In the genomic region with DNA sequence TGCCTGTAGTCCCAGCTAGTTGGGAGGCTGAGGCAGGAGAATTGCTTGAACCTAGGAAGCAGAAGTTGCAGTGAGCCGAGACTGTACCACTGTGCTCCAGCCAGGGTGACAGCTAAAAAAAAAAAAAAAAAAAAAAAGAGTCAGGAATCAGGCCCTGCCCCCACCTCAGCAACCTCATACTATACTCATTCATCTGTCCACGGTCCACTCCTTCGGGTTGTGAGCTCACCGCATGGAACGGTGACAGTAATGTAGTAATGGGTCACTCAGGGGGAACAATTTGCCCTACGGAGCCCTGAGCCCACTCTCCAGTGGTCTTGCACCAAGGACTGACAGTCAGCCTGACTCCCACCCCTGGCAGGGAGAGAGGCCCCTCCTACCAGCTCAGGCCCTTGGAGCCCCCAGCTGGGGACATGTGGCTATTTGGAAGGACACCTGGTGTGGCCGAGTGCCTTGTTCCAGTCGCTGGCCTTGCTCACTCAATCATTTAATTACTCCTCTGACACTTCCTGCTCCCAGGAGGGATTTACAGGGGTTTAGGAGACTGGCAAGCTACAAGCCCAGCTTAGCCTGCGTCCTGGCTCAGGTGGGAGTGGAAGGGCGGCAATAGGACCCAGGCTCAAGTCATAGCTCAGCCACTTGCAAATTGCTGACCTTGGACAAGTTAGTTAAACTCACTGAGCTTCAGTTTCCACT, we compare ENCODE assay signal across 26 cellular contexts. TPM values are rescaled to one million over a fixed set of nuclear protein-coding genes. Genes with fewer than 3 reads are reported as not detected.
DNase-seq lines count a peak whose midpoint lies in the region; ATAC-seq and TF ChIP-seq lines count a peak whose summit lies in the region.
"Had no signal": no experiment of that assay in that cellular context is flagged by ENCODE, and none has a peak within 500 bp of the region (broad histone marks: within the 10 kb centered on the region; RNA-seq: fewer than 3 reads in every experiment).

No MANE protein-coding gene starts in this region.

- H3K23ac ChIP-seq in IMR-90 (ENCODE audit: low read depth, low read length): no peak overlapping the region

- no peak overlapping the region for H3K18ac ChIP-seq in IMR-90 (ENCODE audit: low read depth, low read length)

- H2AK5ac ChIP-seq in IMR-90 (ENCODE audit: low read depth, low read length): no peak overlapping the region

- no peak overlapping the region for H3K4me3 Mint-ChIP-seq in MCF 10A (ENCODE audit: unreplicated experiment)
- no peak overlapping the region for H3K4me3 Mint-ChIP-seq in activated naive CD8-positive, alpha-beta T cell treated with anti-CD3 and anti-CD28 coated beads, Interleukin-2, amount 50 U/mL, for 24 hours
- H3K4me3 Mint-ChIP-seq: activated CD4-positive, alpha-beta memory T cell treated with anti-CD3 and anti-CD28 coated beads for 36 hours; B cell; CD8-positive, alpha-beta memory T cell had no signal

- H3K4ac ChIP-seq in IMR-90 (ENCODE audit: low read depth, low read length): no peak overlapping the region

- H3K14ac ChIP-seq in IMR-90 (replicated peaks; ENCODE audit: low read depth, low read length): no peak overlapping the region

- H2BK120ac ChIP-seq in IMR-90 (ENCODE audit: low read depth, low read length): no peak overlapping the region

- in situ Hi-C loops in IMR-90 (cut with MboI; ENCODE audit: low sequenced_read_pairs): no loop called here

- no peak overlapping the region for H3K56ac ChIP-seq in IMR-90 (ENCODE audit: extremely low read depth, insufficient read depth, low read length)

- H4K8ac ChIP-seq in IMR-90 (ENCODE audit: low read depth in 2 of 2, low read length in 2 of 2): no peak overlapping the region

- dilution Hi-C loops in IMR-90 (cut with HindIII; ENCODE audit: low sequenced_read_pairs, unreplicated experiment): no loop called here

- no peaks in the 10 kb centered on the region for H3K79me1 ChIP-seq in IMR-90 (ENCODE audit: low read depth in 1 of 2, low read length in 2 of 2)

- H2BK20ac ChIP-seq in IMR-90 (ENCODE audit: low read depth, low read length): no peak overlapping the region

- no peak overlapping the region for H4K5ac ChIP-seq in IMR-90 (ENCODE audit: low read depth, low read length)

- H3K4me3 ChIP-seq in BLaER1 treated with 17β-estradiol and CSF1 and Interleukin-3, amounts not matched to agents 10 nM and 100 nM: no peak overlapping the region
- H3K4me3 ChIP-seq in IMR-90 (ENCODE audit: insufficient read depth, low read depth, low read length) (no peak overlapping the region), WERI-Rb-1 (ENCODE audit: low read depth, low read length) (peak overlapping the region; percentile 2; the same call in 1 of the 2 replicates)
- H3K4me3 ChIP-seq: gastrocnemius medialis, prostate gland, tibial nerve had no signal

- H3K9me3 ChIP-seq in BLaER1 treated with 17β-estradiol and CSF1 and Interleukin-3, amounts not matched to agents 10 nM and 100 nM (replicated peaks in 1 of 11): no peaks in the 10 kb centered on the region
- no peaks in the 10 kb centered on the region for H3K9me3 ChIP-seq in IMR-90 (ENCODE audit: control insufficient read depth, insufficient read depth, low read length)
- H3K9me3 ChIP-seq in WERI-Rb-1 (ENCODE audit: severe bottlenecking): no peaks in the 10 kb centered on the region
- H3K9me3 ChIP-seq: gastrocnemius medialis, prostate gland, tibial nerve had no signal

- POLR2A ChIA-PET in IMR-90 (lab: Charles Lee; ENCODE audit: unreplicated experiment) (no interaction called here), MCF 10A (lab: Yijun Ruan, JAX) (interaction anchor here (0.6 to 0.9 kb wide), 3 partner anchors 11 to 101 kb away, joined by 3 read pairs; a partner anchor contains a TSS)

- H2AFZ ChIP-seq in IMR-90 (replicated peaks; ENCODE audit: low read length, poor library complexity): peak overlapping the region; percentile 43

- CTCF ChIA-PET in IMR-90 (lab: Yijun Ruan, JAX): no interaction called here
- CTCF ChIA-PET in MCF 10A (lab: Yijun Ruan, JAX): interaction anchor here (0.6 to 3.4 kb wide), 9 partner anchors 14 to 91 kb away, joined by 3 to 32 read pairs (median 5); no protein-coding TSS in a partner anchor

- no peaks in the 10 kb centered on the region for H3K36me3 Mint-ChIP-seq in MCF 10A (ENCODE audit: insufficient read depth, unreplicated experiment)
- no peaks in the 10 kb centered on the region for H3K36me3 Mint-ChIP-seq in activated naive CD8-positive, alpha-beta T cell treated with anti-CD3 and anti-CD28 coated beads, Interleukin-2, amount 50 U/mL, for 24 hours (ENCODE audit: low read depth)
- H3K36me3 Mint-ChIP-seq: activated CD4-positive, alpha-beta memory T cell treated with anti-CD3 and anti-CD28 coated beads for 36 hours; CD8-positive, alpha-beta memory T cell had no signal

- H3K9me1 ChIP-seq in IMR-90 (ENCODE audit: insufficient read depth, low read length): no peaks in the 10 kb centered on the region

- no peaks in the 10 kb centered on the region for H3K9me3 Mint-ChIP-seq in MCF 10A (ENCODE audit: unreplicated experiment)
- H3K9me3 Mint-ChIP-seq in activated naive CD8-positive, alpha-beta T cell treated with anti-CD3 and anti-CD28 coated beads, Interleukin-2, amount 50 U/mL, for 24 hours: no peaks in the 10 kb centered on the region
- H3K9me3 Mint-ChIP-seq: activated CD4-positive, alpha-beta memory T cell treated with anti-CD3 and anti-CD28 coated beads for 36 hours; CD8-positive, alpha-beta memory T cell had no signal

- TF ChIP-seq POLR2A in IMR-90 (IDR thresholded peaks at IDR 0.05; ENCODE audit: low read depth, low read length): no peak

- no peak for TF ChIP-seq RAD21 in IMR-90 (IDR thresholded peaks at IDR 0.05; ENCODE audit: low read length)

- intact Hi-C loops in IMR-90 (cut with micrococcal nuclease): no loop called here
- intact Hi-C loops in MCF 10A (cut with micrococcal nuclease): no loop called here

- peaks cover 42% of the 10 kb centered on the region for H3K27me3 Mint-ChIP-seq in MCF 10A (ENCODE audit: insufficient read depth, unreplicated experiment)
- peaks cover 4% of the 10 kb centered on the region for H3K27me3 Mint-ChIP-seq in activated naive CD8-positive, alpha-beta T cell treated with anti-CD3 and anti-CD28 coated beads, Interleukin-2, amount 50 U/mL, for 24 hours
- H3K27me3 Mint-ChIP-seq: activated CD4-positive, alpha-beta memory T cell treated with anti-CD3 and anti-CD28 coated beads for 36 hours had no signal

- H2BK15ac ChIP-seq in IMR-90 (ENCODE audit: low read depth, low read length): no peak overlapping the region

- H3K27me3 ChIP-seq in BLaER1 treated with 17β-estradiol and CSF1 and Interleukin-3, amounts not matched to agents 10 nM and 100 nM: peaks cover 0 to 11% (median 2%) of the 10 kb centered on the region in 11 experiments; a peak in 13 of 22 replicates
- H3K27me3 ChIP-seq in IMR-90 (ENCODE audit: control insufficient read depth, insufficient read depth, low read length) (peaks cover 56% of the 10 kb centered on the region), WERI-Rb-1 (ENCODE audit: insufficient read depth, low read depth, severe bottlenecking) (no peaks in the 10 kb centered on the region)
- H3K27me3 ChIP-seq: gastrocnemius medialis, tibial nerve had no signal

- WGBS in IMR-90 (ENCODE audit: extremely low coverage in 2 of 2, insufficient read length in 1 of 2), 2 experiments: 20% methylated on average over 1 of the region's 10 CpGs; no CpG with 5 or more reads in 1 of the 2 experiments

- ATAC-seq in IMR-90 (ENCODE audit: low read depth): no peak
- ATAC-seq in activated naive CD8-positive, alpha-beta T cell treated with anti-CD3 and anti-CD28 coated beads, Interleukin-2, amount 50 U/mL, for 24 hours: no peak
- ATAC-seq: gastrocnemius medialis, HCT116, left lobe of liver had no signal

- no peak overlapping the region for H3K9ac ChIP-seq in BLaER1 treated with 17β-estradiol and CSF1 and Interleukin-3, amounts not matched to agents 10 nM and 100 nM
- no peak overlapping the region for H3K9ac ChIP-seq in IMR-90 (ENCODE audit: low read depth, low read length)

- BruUV-seq in IMR-90 (replicated peaks; lab: Mats Ljungman, UMichigan) (no TSS peak), MCF 10A (replicated peaks; lab: Mats Ljungman, UMichigan) (no TSS peak)

- no peak overlapping the region for H4K91ac ChIP-seq in IMR-90 (ENCODE audit: insufficient read depth, low read depth, low read length)

- no peak for DNase-seq in IMR-90
- peak; percentile 95 for DNase-seq in WERI-Rb-1
- DNase-seq in kidney tubule cell (ENCODE audit: low spot score): peak; percentile 73
- DNase-seq in MCF 10A (ENCODE audit: unreplicated experiment): no peak
- DNase-seq in hippocampal formation (lab: John Stamatoyannopoulos, UW): no peak
- DNase-seq in nucleus accumbens (lab: John Stamatoyannopoulos, UW): no peak
- DNase-seq in activated naive CD8-positive, alpha-beta T cell treated with anti-CD3 and anti-CD28 coated beads, Interleukin-2, amount 50 U/mL, for 24 hours: no peak
- DNase-seq: activated CD4-positive, alpha-beta memory T cell treated with anti-CD3 and anti-CD28 coated beads for 36 hours; activated CD4-positive, alpha-beta T cell treated with anti-CD3 and anti-CD28 coated beads for 1 hour; activated naive CD4-positive, alpha-beta T cell treated with anti-CD3 and anti-CD28 coated beads, Interleukin-2, amount 50 U/mL, for 16 hours; amygdala; CD8-positive, alpha-beta memory T cell; DMS153; gastrocnemius medialis; hypothalamus; NCI-H187 treated with DMSO at 0.1 percent for 48 hours; NCI-H2171; Right ventricle myocardium superior; stimulated activated CD4-positive, alpha-beta T cell treated with anti-CD3 and anti-CD28 coated beads, Interleukin-15, amount 100 ng/mL, for 24 hours; stimulated activated CD4-positive, alpha-beta T cell treated with anti-CD3 and anti-CD28 coated beads, Interleukin-4, amount 100 ng/mL, for 4 hours had no signal

- no peaks in the 10 kb centered on the region for H3K36me3 ChIP-seq in BLaER1 treated with 17β-estradiol and CSF1 and Interleukin-3, amounts not matched to agents 10 nM and 100 nM
- H3K36me3 ChIP-seq in IMR-90 (ENCODE audit: control insufficient read depth, insufficient read depth, low read length): no peaks in the 10 kb centered on the region
- no peaks in the 10 kb centered on the region for H3K36me3 ChIP-seq in WERI-Rb-1
- H3K36me3 ChIP-seq: gastrocnemius medialis, prostate gland, tibial nerve had no signal

- no peak for TF ChIP-seq CTCF in IMR-90 (conservative IDR thresholded peaks at IDR 0.05; ENCODE audit: low read depth, low read length)
- TF ChIP-seq CTCF in WERI-Rb-1 (IDR thresholded peaks at IDR 0.05; ENCODE audit: low read depth, low read length): no peak
- TF ChIP-seq CTCF in MCF 10A (IDR thresholded peaks at IDR 0.05; ENCODE audit: unreplicated experiment): no peak

- H3K4me1 Mint-ChIP-seq in MCF 10A (ENCODE audit: insufficient read depth, unreplicated experiment): no peaks in the 10 kb centered on the region
- peaks cover 4% of the 10 kb centered on the region for H3K4me1 Mint-ChIP-seq in activated naive CD8-positive, alpha-beta T cell treated with anti-CD3 and anti-CD28 coated beads, Interleukin-2, amount 50 U/mL, for 24 hours

- H4K20me1 ChIP-seq in BLaER1 treated with 17β-estradiol and CSF1 and Interleukin-3, amounts not matched to agents 10 nM and 100 nM: peaks cover 0 to 21% (median 4%) of the 10 kb centered on the region in 11 experiments; a peak in 8 of 22 replicates
- no peaks in the 10 kb centered on the region for H4K20me1 ChIP-seq in IMR-90 (ENCODE audit: insufficient read depth, low read length)

- no peak overlapping the region for H3K27ac ChIP-seq in BLaER1 treated with 17β-estradiol and CSF1 and Interleukin-3, amounts not matched to agents 10 nM and 100 nM
- H3K27ac ChIP-seq in IMR-90 (ENCODE audit: insufficient read depth, low read length): no peak overlapping the region
- peak overlapping the region; percentile 87 for H3K27ac ChIP-seq in WERI-Rb-1
- H3K27ac ChIP-seq: gastrocnemius medialis, prostate gland, tibial nerve had no signal

- H3K4me2 ChIP-seq in BLaER1 treated with 17β-estradiol and CSF1 and Interleukin-3, amounts not matched to agents 10 nM and 100 nM: peak overlapping the region in 8 of 11 experiments; percentile 2 to 45 (median 19); a peak in 7 of 22 replicates
- no peak overlapping the region for H3K4me2 ChIP-seq in IMR-90 (ENCODE audit: low read depth, low read length)

- H2BK5ac ChIP-seq in IMR-90 (ENCODE audit: low read depth, low read length, poor library complexity, severe bottlenecking): no peak overlapping the region

- no peak overlapping the region for H2AK9ac ChIP-seq in IMR-90 (replicated peaks; ENCODE audit: low read depth, low read length, poor library complexity)

- H3K27ac Mint-ChIP-seq in MCF 10A (ENCODE audit: low read depth, unreplicated experiment): no peak overlapping the region
- no peak overlapping the region for H3K27ac Mint-ChIP-seq in activated naive CD8-positive, alpha-beta T cell treated with anti-CD3 and anti-CD28 coated beads, Interleukin-2, amount 50 U/mL, for 24 hours
- H3K27ac Mint-ChIP-seq: activated CD4-positive, alpha-beta memory T cell treated with anti-CD3 and anti-CD28 coated beads for 36 hours; B cell; CD8-positive, alpha-beta memory T cell had no signal

- H3K4me1 ChIP-seq in BLaER1 treated with 17β-estradiol and CSF1 and Interleukin-3, amounts not matched to agents 10 nM and 100 nM: peaks cover 31 to 68% (median 53%) of the 10 kb centered on the region in 10 experiments
- no peaks in the 10 kb centered on the region for H3K4me1 ChIP-seq in IMR-90 (ENCODE audit: control insufficient read depth, insufficient read depth, low read length)
- H3K4me1 ChIP-seq: prostate gland, tibial nerve had no signal

RNA-seq across cellular contexts. Expression of a gene that starts 19.9 kb away (rescaled TPM):
- total RNA-seq in IMR-90 (2012; rRNA removed): not detected in 2 replicates
- polyA plus RNA-seq in IMR-90 (2012; rRNA removed): 0.11 and 0.15 TPM in 2 replicates
- polyA plus RNA-seq in IMR-90 (2012; cell fraction: cytosol; rRNA removed): 0.06 and 0.10 TPM in 2 replicates
- polyA plus RNA-seq in IMR-90 (2012; cell fraction: nucleus; rRNA removed; ENCODE audit: low replicate concordance): 0.26 and 0.29 TPM in 2 replicates
- not detected in 2 replicates for total RNA-seq in MCF 10A (2022)

RNA-seq across cellular contexts. Expression of a gene that starts 44.2 kb away (rescaled TPM):
- total RNA-seq in IMR-90 (2012; rRNA removed) (6.8 and 6.9 TPM in 2 replicates), MCF 10A (2022) (1.3 and 1.9 TPM in 2 replicates)
- 10.6 and 10.9 TPM in 2 replicates for polyA plus RNA-seq in IMR-90 (2012; rRNA removed)
- polyA plus RNA-seq in IMR-90 (2012; cell fraction: cytosol; rRNA removed): 9.5 and 9.9 TPM in 2 replicates
- polyA plus RNA-seq in IMR-90 (2012; cell fraction: nucleus; rRNA removed; ENCODE audit: low replicate concordance): 29.0 and 30.6 TPM in 2 replicates

RNA-seq across cellular contexts. Expression of a gene that starts 46.0 kb away (rescaled TPM):
- 12.5 and 17.2 TPM in 2 replicates for total RNA-seq in IMR-90 (2012; rRNA removed)
- 20.6 and 20.8 TPM in 2 replicates for polyA plus RNA-seq in IMR-90 (2012; rRNA removed)
- 15.0 and 16.7 TPM in 2 replicates for polyA plus RNA-seq in IMR-90 (2012; cell fraction: cytosol; rRNA removed)
- polyA plus RNA-seq in IMR-90 (2012; cell fraction: nucleus; rRNA removed; ENCODE audit: low replicate concordance): 99.7 and 105 TPM in 2 replicates
- 19.9 and 23.8 TPM in 2 replicates for total RNA-seq in MCF 10A (2022)

Comparison
In these comparisons a context has a peak if more than half of its experiments do, and no peak if none do; other contexts are left out.
1. DNase-seq: peak in WERI-Rb-1 (single experiment) and kidney tubule cell (single experiment); none in IMR-90 (single experiment), MCF 10A (single experiment), hippocampal formation (0 of 2), nucleus accumbens (0 of 56) and activated naive CD8-positive, alpha-beta T cell treated with anti-CD3 and anti-CD28 coated beads, Interleukin-2, amount 50 U/mL, for 24 hours (single experiment).